10 cellular contexts compared by ENCODE assay signal in the genomic region with DNA sequence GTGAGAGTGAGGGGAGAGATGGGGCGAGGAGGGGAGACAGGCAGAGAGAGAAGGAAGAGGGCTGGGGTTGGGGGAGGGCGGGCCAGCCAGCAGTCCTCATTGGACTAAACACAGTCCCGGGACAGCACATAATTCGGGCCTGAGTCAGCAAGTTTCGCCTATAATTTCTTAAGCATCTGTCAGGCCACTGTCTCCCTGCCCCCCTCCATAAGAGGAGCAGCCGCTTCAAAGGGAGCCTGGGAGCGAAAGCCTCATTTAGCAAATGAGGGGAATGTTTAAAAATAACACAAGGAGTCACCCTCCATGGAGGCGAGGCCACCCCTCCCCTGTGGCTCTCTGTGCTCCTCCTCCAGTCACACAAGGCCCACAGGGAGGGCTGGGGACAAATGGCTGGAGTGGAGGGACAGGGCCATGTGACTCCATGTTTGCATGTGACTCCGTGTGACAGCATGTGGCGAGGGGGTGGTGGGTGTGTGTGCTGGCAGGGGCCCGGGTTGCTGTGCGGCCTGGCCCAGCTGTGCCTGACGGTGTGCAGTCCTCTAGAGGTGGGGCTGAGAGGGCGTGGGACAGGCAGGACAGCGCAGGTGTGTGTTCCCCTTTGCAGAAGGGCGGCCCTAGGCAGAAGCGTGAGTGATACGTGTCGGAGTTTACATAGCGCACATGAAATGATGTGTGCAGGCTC.
DNase-seq lines count a peak whose midpoint lies in the region; ATAC-seq, FAIRE-seq and TF ChIP-seq lines count a peak whose summit lies in the region.
"Had no signal": no experiment of that assay in that cellular context is flagged by ENCODE, and none has a peak within 500 bp of the region (broad histone marks: within the 10 kb centered on the region; RNA-seq: fewer than 3 reads in every experiment).

No MANE protein-coding gene starts in this region.

- H3K36me3 ChIP-seq in brain microvascular endothelial cell (replicated peaks) = no peaks in the 10 kb centered on the region

- CTCF ChIA-PET in AG04450 (lab: Charles Lee) = interaction anchor here (1.4 kb wide), 1 partner anchor 9 kb away, joined by 5 read pairs; no protein-coding TSS in a partner anchor

- ATAC-seq in HG02759 (IDR thresholded peaks at IDR 0.05; ENCODE audit: unreplicated experiment) = no peak

- no peak for TF ChIP-seq CTCF in AG04450 (IDR thresholded peaks at IDR 0.05; ENCODE audit: low read depth, low read length)
- TF ChIP-seq CTCF in brain microvascular endothelial cell (IDR thresholded peaks at IDR 0.05; ENCODE audit: low read depth, low read length, missing control alignments) = no peak

- peak; percentile 71 for DNase-seq in AG04450 (ENCODE audit: low read depth, low spot score)
- peak; percentile 71 for DNase-seq in HTR-8/SVneo (ENCODE audit: insufficient read length, low spot score)
- peak; percentile 55 for DNase-seq in brain microvascular endothelial cell
- peak; percentile 78 for DNase-seq in left kidney (ENCODE audit: low read depth, low spot score)
- DNase-seq in NCI-H2107 (lab: John Stamatoyannopoulos, UW) = no peak
- DNase-seq in stimulated activated CD4-positive, alpha-beta T cell treated with anti-CD3 and anti-CD28 coated beads, Interleukin-4, amount 100 ng/mL, for 24 hours = no peak
- DNase-seq in SW480 (ENCODE audit: low spot score) = no peak
- DNase-seq: GF-D8; naive thymus-derived CD8-positive, alpha-beta T cell had no signal

- no peak for FAIRE-seq in HTR-8/SVneo (lab: Jason Lieb, UNC)

- in situ Hi-C loops in brain microvascular endothelial cell (cut with HindIII; ENCODE audit: low pct_ligation_motif_present, low sequenced_read_pairs) = no loop called here

- H3K9me3 ChIP-seq in AG04450 (ENCODE audit: control insufficient read depth, insufficient read depth, low read length) = no peaks in the 10 kb centered on the region; the same call in 1 of the 2 replicates

- H3K27ac ChIP-seq in AG04450 (ENCODE audit: low read depth, low read length) = peak overlapping the region; percentile 65
- no peak overlapping the region for H3K27ac ChIP-seq in brain microvascular endothelial cell

- no peak overlapping the region for H3K4me3 ChIP-seq in AG04450 (ENCODE audit: low read depth, low read length)
- H3K4me3 ChIP-seq in brain microvascular endothelial cell (ENCODE audit: low read depth, low read length) = no peak overlapping the region

- POLR2A ChIA-PET in AG04450 (lab: Yijun Ruan, JAX) = no interaction called here

- H3K27me3 ChIP-seq in AG04450 (ENCODE audit: control insufficient read depth, insufficient read depth, low read length) (no peaks in the 10 kb centered on the region), brain microvascular endothelial cell (replicated peaks) (no peaks in the 10 kb centered on the region)

Comparison
In these comparisons a context has a peak if more than half of its experiments do, and no peak if none do; other contexts are left out.
1. DNase-seq: peak in AG04450 (single experiment), HTR-8/SVneo (single experiment), brain microvascular endothelial cell (single experiment) and left kidney (single experiment); none in NCI-H2107 (single experiment), stimulated activated CD4-positive, alpha-beta T cell treated with anti-CD3 and anti-CD28 coated beads, Interleukin-4, amount 100 ng/mL, for 24 hours (single experiment) and SW480 (single experiment).